ENCODE assay signal across 12 cellular contexts in the genomic region with DNA sequence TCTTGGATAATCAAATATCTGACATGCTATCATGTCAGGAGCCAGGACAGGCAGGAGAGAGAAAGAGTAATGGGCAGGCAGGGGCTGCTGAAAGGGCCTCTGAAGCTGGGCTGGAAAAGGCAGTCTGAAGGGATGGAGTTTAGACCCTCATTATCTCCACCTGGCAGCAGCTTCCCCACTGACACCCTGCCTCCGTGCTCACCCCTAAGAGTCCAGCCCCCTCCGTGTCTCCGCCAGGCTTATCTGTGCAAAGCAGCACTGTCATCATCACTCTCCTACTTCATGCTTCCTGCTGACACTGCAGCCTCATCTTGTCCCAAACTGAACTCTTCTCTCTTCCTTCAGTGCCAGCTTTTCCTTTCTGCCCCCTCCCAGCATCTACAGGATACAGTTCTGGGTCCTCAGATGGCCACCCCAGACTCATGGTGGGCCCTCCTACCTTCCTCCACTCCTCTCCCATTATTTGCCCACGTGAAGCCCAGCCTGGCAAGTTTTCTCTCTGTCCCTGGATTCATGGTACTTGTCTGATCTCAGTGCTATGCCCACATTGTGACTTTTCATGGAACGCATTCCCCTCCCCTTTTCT.
A peak's percentile ranks its signal among the peaks of the same experiment; 100 is the strongest.
DNase-seq lines count a peak whose midpoint lies in the region; ATAC-seq and TF ChIP-seq lines count a peak whose summit lies in the region.
"Had no signal": no experiment of that assay in that cellular context is flagged by ENCODE, and none has a peak within 500 bp of the region (broad histone marks: within the 10 kb centered on the region; RNA-seq: fewer than 3 reads in every experiment).

No MANE protein-coding gene starts in this region.

- peaks cover 1% of the 10 kb centered on the region for H3K9me3 Mint-ChIP-seq in activated naive CD8-positive, alpha-beta T cell treated with anti-CD3 and anti-CD28 coated beads, Interleukin-2, amount 10 ng/mL, durations not matched to agents 7 days and 5 days
- no peaks in the 10 kb centered on the region for H3K9me3 Mint-ChIP-seq in activated naive CD8-positive, alpha-beta T cell treated with anti-CD3 and anti-CD28 coated beads, Interleukin-2, amount 50 U/mL, for 24 hours
- no peaks in the 10 kb centered on the region for H3K9me3 Mint-ChIP-seq in activated CD8-positive, alpha-beta memory T cell treated with anti-CD3 and anti-CD28 coated beads, Interleukin-2, amount 10 ng/mL, durations not matched to agents 7 days and 5 days (ENCODE audit: low read depth)
- H3K9me3 Mint-ChIP-seq: activated B cell treated with CpG ODN at 0.5 μM for 24 hours, natural killer cell had no signal

- intact Hi-C loops in Right ventricle myocardium superior (cut with DNase I), result loop anchor here (2.0 kb wide), 1 partner anchor 115 kb away; no protein-coding TSS in a partner anchor

- no peak overlapping the region for H3K9ac ChIP-seq in SK-N-SH

- H2AFZ ChIP-seq in SK-N-SH (ENCODE audit: low read depth), result no peak overlapping the region

- no peaks in the 10 kb centered on the region for H3K36me3 Mint-ChIP-seq in activated naive CD8-positive, alpha-beta T cell treated with anti-CD3 and anti-CD28 coated beads, Interleukin-2, amount 10 ng/mL, durations not matched to agents 7 days and 5 days
- no peaks in the 10 kb centered on the region for H3K36me3 Mint-ChIP-seq in activated naive CD8-positive, alpha-beta T cell treated with anti-CD3 and anti-CD28 coated beads, Interleukin-2, amount 50 U/mL, for 24 hours (ENCODE audit: low read depth)
- no peaks in the 10 kb centered on the region for H3K36me3 Mint-ChIP-seq in activated CD8-positive, alpha-beta memory T cell treated with anti-CD3 and anti-CD28 coated beads, Interleukin-2, amount 10 ng/mL, durations not matched to agents 7 days and 5 days
- H3K36me3 Mint-ChIP-seq: natural killer cell had no signal

- peak overlapping the region; percentile 1 for H3K27ac Mint-ChIP-seq in activated naive CD8-positive, alpha-beta T cell treated with anti-CD3 and anti-CD28 coated beads, Interleukin-2, amount 10 ng/mL, durations not matched to agents 7 days and 5 days
- H3K27ac Mint-ChIP-seq in activated naive CD8-positive, alpha-beta T cell treated with anti-CD3 and anti-CD28 coated beads, Interleukin-2, amount 50 U/mL, for 24 hours, result no peak overlapping the region
- H3K27ac Mint-ChIP-seq in activated CD8-positive, alpha-beta memory T cell treated with anti-CD3 and anti-CD28 coated beads, Interleukin-2, amount 10 ng/mL, durations not matched to agents 7 days and 5 days, result no peak overlapping the region
- H3K27ac Mint-ChIP-seq: activated B cell treated with CpG ODN at 0.5 μM for 24 hours, natural killer cell had no signal

- CTCF ChIA-PET in activated CD8-positive, alpha-beta memory T cell treated with anti-CD3 and anti-CD28 coated beads, Interleukin-2, amount 10 ng/mL, durations not matched to agents 7 days and 5 days (lab: Charles Lee), result interaction anchor here (1.4 kb wide), 1 partner anchor 9 kb away, joined by 4 read pairs; no protein-coding TSS in a partner anchor
- CTCF ChIA-PET in SK-N-SH (lab: Yijun Ruan, JAX), result interaction anchor here (0.5 to 2.5 kb wide), 20 partner anchors 8 to 141 kb away, joined by 3 to 12 read pairs (median 4); a partner anchor contains a TSS

- no peak overlapping the region for H3K4me3 ChIP-seq in SK-N-SH (ENCODE audit: low read depth in 2 of 2, low read length in 1 of 2)

- TF ChIP-seq CTCF in SK-N-SH (IDR thresholded peaks at IDR 0.05), result no peak

- no peaks in the 10 kb centered on the region for H3K9me2 ChIP-seq in SK-N-SH

- DNase-seq in activated naive CD8-positive, alpha-beta T cell treated with anti-CD3 and anti-CD28 coated beads, Interleukin-2, amount 10 ng/mL, durations not matched to agents 7 days and 5 days, result no peak
- DNase-seq in activated naive CD8-positive, alpha-beta T cell treated with anti-CD3 and anti-CD28 coated beads, Interleukin-2, amount 50 U/mL, for 24 hours, result no peak
- DNase-seq in Right ventricle myocardium superior (peak; percentile 75), pons (ENCODE audit: low spot score) (peak; percentile 28), HCEC 1CT (no peak), SK-N-SH (no peak)
- DNase-seq in activated CD8-positive, alpha-beta memory T cell treated with anti-CD3 and anti-CD28 coated beads, Interleukin-2, amount 10 ng/mL, durations not matched to agents 7 days and 5 days, result no peak
- DNase-seq: activated B cell treated with CpG ODN at 0.5 μM for 24 hours; activated effector memory CD4-positive, alpha-beta T cell treated with Interleukin-2 at 50 U/mL for 16 hours; natural killer cell; stimulated activated CD4-positive, alpha-beta T cell treated with anti-CD3 and anti-CD28 coated beads, Interleukin-4, amount 100 ng/mL, for 1 hour had no signal

- H3F3A ChIP-seq in SK-N-SH (replicated peaks; ENCODE audit: insufficient read depth), result no peaks in the 10 kb centered on the region

- H3K9me3 ChIP-seq in SK-N-SH, result no peaks in the 10 kb centered on the region

- no peak for TF ChIP-seq EP300 in SK-N-SH (IDR thresholded peaks at IDR 0.05; ENCODE audit: borderline replicate concordance in 1 of 2, low read depth in 1 of 2, low read length in 1 of 2)

- H4K20me1 ChIP-seq in SK-N-SH (ENCODE audit: insufficient read depth), result no peaks in the 10 kb centered on the region

- H3K79me2 ChIP-seq in SK-N-SH (ENCODE audit: insufficient read depth), result no peaks in the 10 kb centered on the region

- POLR2A ChIA-PET in activated naive CD8-positive, alpha-beta T cell treated with anti-CD3 and anti-CD28 coated beads, Interleukin-2, amount 10 ng/mL, durations not matched to agents 7 days and 5 days (lab: Charles Lee), result no interaction called here
- POLR2A ChIA-PET in SK-N-SH (lab: Yijun Ruan, JAX), result no interaction called here

- no peaks in the 10 kb centered on the region for H3K36me3 ChIP-seq in SK-N-SH (replicated peaks in 1 of 2; ENCODE audit: control insufficient read depth in 1 of 2, insufficient read depth in 2 of 2, low read length in 1 of 2)

- no peak for ATAC-seq in activated naive CD8-positive, alpha-beta T cell treated with anti-CD3 and anti-CD28 coated beads, Interleukin-2, amount 10 ng/mL, durations not matched to agents 7 days and 5 days (ENCODE audit: low read depth)
- no peak for ATAC-seq in activated naive CD8-positive, alpha-beta T cell treated with anti-CD3 and anti-CD28 coated beads, Interleukin-2, amount 50 U/mL, for 24 hours
- ATAC-seq in Right ventricle myocardium superior (ENCODE audit: poor library complexity), result peak; percentile 66
- ATAC-seq in activated CD8-positive, alpha-beta memory T cell treated with anti-CD3 and anti-CD28 coated beads, Interleukin-2, amount 10 ng/mL, durations not matched to agents 7 days and 5 days, result no peak
- ATAC-seq in GM19467 (IDR thresholded peaks at IDR 0.05; ENCODE audit: unreplicated experiment), result no peak

- no peak for TF ChIP-seq RAD21 in SK-N-SH (IDR thresholded peaks at IDR 0.05; ENCODE audit: low read length)

- H3K27me3 Mint-ChIP-seq in activated naive CD8-positive, alpha-beta T cell treated with anti-CD3 and anti-CD28 coated beads, Interleukin-2, amount 10 ng/mL, durations not matched to agents 7 days and 5 days, result peaks cover 2% of the 10 kb centered on the region
- H3K27me3 Mint-ChIP-seq in activated naive CD8-positive, alpha-beta T cell treated with anti-CD3 and anti-CD28 coated beads, Interleukin-2, amount 50 U/mL, for 24 hours, result no peaks in the 10 kb centered on the region
- no peaks in the 10 kb centered on the region for H3K27me3 Mint-ChIP-seq in activated CD8-positive, alpha-beta memory T cell treated with anti-CD3 and anti-CD28 coated beads, Interleukin-2, amount 10 ng/mL, durations not matched to agents 7 days and 5 days

- no peak overlapping the region for H3K4me3 Mint-ChIP-seq in activated naive CD8-positive, alpha-beta T cell treated with anti-CD3 and anti-CD28 coated beads, Interleukin-2, amount 10 ng/mL, durations not matched to agents 7 days and 5 days
- H3K4me3 Mint-ChIP-seq in activated naive CD8-positive, alpha-beta T cell treated with anti-CD3 and anti-CD28 coated beads, Interleukin-2, amount 50 U/mL, for 24 hours, result no peak overlapping the region
- H3K4me3 Mint-ChIP-seq in activated CD8-positive, alpha-beta memory T cell treated with anti-CD3 and anti-CD28 coated beads, Interleukin-2, amount 10 ng/mL, durations not matched to agents 7 days and 5 days, result no peak overlapping the region
- H3K4me3 Mint-ChIP-seq: activated B cell treated with CpG ODN at 0.5 μM for 24 hours, natural killer cell had no signal

- H3K27me3 ChIP-seq in SK-N-SH (ENCODE audit: insufficient read depth), result no peaks in the 10 kb centered on the region

- peaks cover 1 to 5% of the 10 kb centered on the region in 2 experiments; a peak in 1 of 4 replicates for H3K4me1 ChIP-seq in SK-N-SH (ENCODE audit: control insufficient read depth in 1 of 2, insufficient read depth in 2 of 2, low read depth in 1 of 2, low read length in 1 of 2)

- no peak overlapping the region for H3K27ac ChIP-seq in SK-N-SH (ENCODE audit: low read depth in 2 of 2, low read length in 1 of 2)

- 85% methylated on average over 5 of the region's 5 CpGs for WGBS in SK-N-SH (ENCODE audit: low lambda C conversion rate)

- H3K4me1 Mint-ChIP-seq in activated naive CD8-positive, alpha-beta T cell treated with anti-CD3 and anti-CD28 coated beads, Interleukin-2, amount 10 ng/mL, durations not matched to agents 7 days and 5 days, result peaks cover 3% of the 10 kb centered on the region
- H3K4me1 Mint-ChIP-seq in activated naive CD8-positive, alpha-beta T cell treated with anti-CD3 and anti-CD28 coated beads, Interleukin-2, amount 50 U/mL, for 24 hours, result peaks cover 5% of the 10 kb centered on the region
- peaks cover under 1% of the 10 kb centered on the region for H3K4me1 Mint-ChIP-seq in activated CD8-positive, alpha-beta memory T cell treated with anti-CD3 and anti-CD28 coated beads, Interleukin-2, amount 10 ng/mL, durations not matched to agents 7 days and 5 days
- H3K4me1 Mint-ChIP-seq: activated B cell treated with CpG ODN at 0.5 μM for 24 hours had no signal

- no peak overlapping the region for H3K4me2 ChIP-seq in SK-N-SH

TF ChIP-seq in SK-N-SH, 30 proteins besides CTCF, POLR2A, EP300 and RAD21 (continues in another document):
- TF ChIP-seq FOXM1 (IDR thresholded peaks at IDR 0.05; ENCODE audit: low read depth) (no peak), NRF1 (IDR thresholded peaks at IDR 0.05; ENCODE audit: low read depth, low read length) (no peak), NFIC (IDR thresholded peaks at IDR 0.05; ENCODE audit: borderline replicate concordance) (no peak), SIN3A (IDR thresholded peaks at IDR 0.05; ENCODE audit: borderline replicate concordance, low read depth, low read length) (no peak), POLR2AphosphoS5 (IDR thresholded peaks at IDR 0.05; ENCODE audit: low read depth, low read length) (no peak)
- TF ChIP-seq, protein P1, sequence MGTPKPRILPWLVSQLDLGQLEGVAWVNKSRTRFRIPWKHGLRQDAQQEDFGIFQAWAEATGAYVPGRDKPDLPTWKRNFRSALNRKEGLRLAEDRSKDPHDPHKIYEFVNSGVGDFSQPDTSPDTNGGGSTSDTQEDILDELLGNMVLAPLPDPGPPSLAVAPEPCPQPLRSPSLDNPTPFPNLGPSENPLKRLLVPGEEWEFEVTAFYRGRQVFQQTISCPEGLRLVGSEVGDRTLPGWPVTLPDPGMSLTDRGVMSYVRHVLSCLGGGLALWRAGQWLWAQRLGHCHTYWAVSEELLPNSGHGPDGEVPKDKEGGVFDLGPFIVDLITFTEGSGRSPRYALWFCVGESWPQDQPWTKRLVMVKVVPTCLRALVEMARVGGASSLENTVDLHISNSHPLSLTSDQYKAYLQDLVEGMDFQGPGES (IDR thresholded peaks at IDR 0.05; ENCODE audit: low read depth, low read length), result no peak

Comparison
In these comparisons a context has a peak if more than half of its experiments do, and no peak if none do; other contexts are left out.
1. DNase-seq: peak in Right ventricle myocardium superior (single experiment) and pons (single experiment); none in activated naive CD8-positive, alpha-beta T cell treated with anti-CD3 and anti-CD28 coated beads, Interleukin-2, amount 10 ng/mL, durations not matched to agents 7 days and 5 days (single experiment), activated naive CD8-positive, alpha-beta T cell treated with anti-CD3 and anti-CD28 coated beads, Interleukin-2, amount 50 U/mL, for 24 hours (single experiment), activated CD8-positive, alpha-beta memory T cell treated with anti-CD3 and anti-CD28 coated beads, Interleukin-2, amount 10 ng/mL, durations not matched to agents 7 days and 5 days (single experiment), HCEC 1CT (single experiment) and SK-N-SH (single experiment).